1 cellular context compared by ENCODE assay signal in genomic region chr3:12351145-12351544, GRCh38.
TF ChIP-seq lines count a peak whose summit lies in the region.

No MANE protein-coding gene starts in this region.

TF ChIP-seq in IMR-90, 13 proteins besides CTCF, POLR2A, EP300 and RAD21 (continued from another document):
- TF ChIP-seq, protein P1, sequence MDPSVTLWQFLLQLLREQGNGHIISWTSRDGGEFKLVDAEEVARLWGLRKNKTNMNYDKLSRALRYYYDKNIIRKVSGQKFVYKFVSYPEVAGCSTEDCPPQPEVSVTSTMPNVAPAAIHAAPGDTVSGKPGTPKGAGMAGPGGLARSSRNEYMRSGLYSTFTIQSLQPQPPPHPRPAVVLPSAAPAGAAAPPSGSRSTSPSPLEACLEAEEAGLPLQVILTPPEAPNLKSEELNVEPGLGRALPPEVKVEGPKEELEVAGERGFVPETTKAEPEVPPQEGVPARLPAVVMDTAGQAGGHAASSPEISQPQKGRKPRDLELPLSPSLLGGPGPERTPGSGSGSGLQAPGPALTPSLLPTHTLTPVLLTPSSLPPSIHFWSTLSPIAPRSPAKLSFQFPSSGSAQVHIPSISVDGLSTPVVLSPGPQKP (IDR thresholded peaks at IDR 0.05; ENCODE audit: borderline replicate concordance, low read depth, low read length) = no peak
